8 cellular contexts compared by ENCODE assay signal in the genomic region with DNA sequence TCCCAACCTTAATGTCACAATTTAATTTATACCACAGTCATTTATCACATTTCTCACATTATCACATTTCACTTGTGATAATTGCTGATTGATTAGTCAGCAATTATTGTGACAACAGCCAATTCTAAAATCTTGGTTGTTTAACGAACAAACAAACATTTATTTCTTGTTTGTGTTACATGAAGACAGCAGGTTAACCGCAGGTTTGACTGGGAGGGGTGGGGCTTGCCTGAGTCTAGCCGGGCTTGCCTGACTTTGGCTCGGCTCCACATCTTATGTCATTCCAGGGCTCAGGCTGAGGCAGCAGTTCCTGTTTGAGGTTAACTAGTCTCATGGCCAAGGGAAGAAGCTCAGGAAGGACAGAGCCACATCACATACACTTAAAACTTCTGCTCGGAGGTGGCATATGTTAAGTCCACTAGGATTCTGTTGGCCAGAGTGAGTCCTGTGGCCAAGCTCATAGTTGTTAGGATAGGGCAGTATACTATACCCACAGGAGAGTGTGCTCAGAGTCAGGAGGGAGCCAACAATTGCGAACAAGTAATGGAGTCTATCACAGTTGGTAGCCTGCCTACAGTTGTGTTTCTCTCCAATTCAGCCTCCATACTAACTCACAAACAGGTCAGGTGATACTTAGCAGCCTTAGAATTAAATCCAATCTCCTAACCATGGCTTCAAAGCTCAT.
DNase-seq lines count a peak whose midpoint lies in the region; ATAC-seq and TF ChIP-seq lines count a peak whose summit lies in the region.

No MANE protein-coding gene starts in this region.

- H3K27ac ChIP-seq in ascending aorta (no peak overlapping the region), transverse colon (no peak overlapping the region)

- H3K36me3 Mint-ChIP-seq in activated CD4-positive, alpha-beta T cell treated with anti-CD3 and anti-CD28 coated beads, Interleukin-2, amount 10 ng/mL, durations not matched to agents 7 days and 5 days (ENCODE audit: low read depth), result no peaks in the 10 kb centered on the region

- CTCF ChIA-PET in activated CD4-positive, alpha-beta T cell treated with anti-CD3 and anti-CD28 coated beads, Interleukin-2, amount 10 ng/mL, durations not matched to agents 7 days and 5 days (lab: Charles Lee), result interaction anchor here (0.7 to 1.6 kb wide), 3 partner anchors 38 to 215 kb away, joined by 4 read pairs; no protein-coding TSS in a partner anchor

- no peak for TF ChIP-seq EP300 in transverse colon (IDR thresholded peaks at IDR 0.05; ENCODE audit: low read depth)

- no peak overlapping the region for H3K27ac Mint-ChIP-seq in activated CD4-positive, alpha-beta T cell treated with anti-CD3 and anti-CD28 coated beads, Interleukin-2, amount 10 ng/mL, durations not matched to agents 7 days and 5 days

- no peak overlapping the region for H3K4me3 ChIP-seq in ascending aorta
- H3K4me3 ChIP-seq in transverse colon, result no peak overlapping the region

- no peak for ATAC-seq in HG03135 (IDR thresholded peaks at IDR 0.05; ENCODE audit: unreplicated experiment)
- ATAC-seq in HG03571 (IDR thresholded peaks at IDR 0.05; ENCODE audit: unreplicated experiment), result no peak

- H3K9me3 Mint-ChIP-seq in activated CD4-positive, alpha-beta T cell treated with anti-CD3 and anti-CD28 coated beads, Interleukin-2, amount 10 ng/mL, durations not matched to agents 7 days and 5 days, result no peaks in the 10 kb centered on the region

- H3K4me1 Mint-ChIP-seq in activated CD4-positive, alpha-beta T cell treated with anti-CD3 and anti-CD28 coated beads, Interleukin-2, amount 10 ng/mL, durations not matched to agents 7 days and 5 days, result peaks cover 9% of the 10 kb centered on the region

- no peak overlapping the region for H3K4me3 Mint-ChIP-seq in activated CD4-positive, alpha-beta T cell treated with anti-CD3 and anti-CD28 coated beads, Interleukin-2, amount 10 ng/mL, durations not matched to agents 7 days and 5 days

- no peak for TF ChIP-seq CTCF in ascending aorta (IDR thresholded peaks at IDR 0.05)
- no peak for TF ChIP-seq CTCF in transverse colon (IDR thresholded peaks at IDR 0.05)

- H3K27me3 ChIP-seq in ascending aorta (no peaks in the 10 kb centered on the region), transverse colon (no peaks in the 10 kb centered on the region)

- 28% methylated on average over 3 to 6 of the region's 6 CpGs for WGBS in transverse colon (ENCODE audit: low coverage in 1 of 2), 2 donors

- peak; percentile 2 for DNase-seq in activated CD4-positive, alpha-beta T cell treated with anti-CD3 and anti-CD28 coated beads, Interleukin-2, amount 50 U/mL, for 1 hour
- no peak for DNase-seq in activated CD4-positive, alpha-beta T cell treated with anti-CD3 and anti-CD28 coated beads, Interleukin-2, amount 10 ng/mL, durations not matched to agents 7 days and 5 days
- DNase-seq in NCI-H1694 treated with DMSO at 0.1 percent for 48 hours (lab: John Stamatoyannopoulos, UW) (peak; percentile 32), ascending aorta (ENCODE audit: low spot score in 2 of 2) (peak; percentile 12 to 72), iris pigment epithelial cell (ENCODE audit: low read depth) (peak; percentile 87), transverse colon (peak; percentile 82)

- intact Hi-C loops in ascending aorta (cut with DNase I) (no loop called here), transverse colon (cut with DNase I; ENCODE audit: low total_unique reads) (no loop called here)

- POLR2A ChIA-PET in activated CD4-positive, alpha-beta T cell treated with anti-CD3 and anti-CD28 coated beads, Interleukin-2, amount 10 ng/mL, durations not matched to agents 7 days and 5 days (lab: Charles Lee), result no interaction called here

- no peak for TF ChIP-seq POLR2A in transverse colon (IDR thresholded peaks at IDR 0.05)

- H3K4me1 ChIP-seq in ascending aorta, result no peaks in the 10 kb centered on the region
- H3K4me1 ChIP-seq in transverse colon, result peaks cover 0 to 17% (median 8%) of the 10 kb centered on the region in 4 donors

- no peaks in the 10 kb centered on the region for H3K27me3 Mint-ChIP-seq in activated CD4-positive, alpha-beta T cell treated with anti-CD3 and anti-CD28 coated beads, Interleukin-2, amount 10 ng/mL, durations not matched to agents 7 days and 5 days

- H3K9me3 ChIP-seq in ascending aorta, result no peaks in the 10 kb centered on the region
- H3K9me3 ChIP-seq in transverse colon, result no peaks in the 10 kb centered on the region

- in situ Hi-C loops in transverse colon (cut with MboI; ENCODE audit: low pct_ligation_motif_present in 1 of 4, low pct_unique_long_range_greater_than_20kb in 1 of 4, low sequenced_read_pairs in 3 of 4), result loop anchor here in 3 of 4 donors (25.0 kb wide), 3 partner anchors 222 to 472 kb away; no protein-coding TSS in a partner anchor

- no peaks in the 10 kb centered on the region for H3K36me3 ChIP-seq in ascending aorta
- no peaks in the 10 kb centered on the region for H3K36me3 ChIP-seq in transverse colon
